Comparison of ENCODE assay signal across 37 cellular contexts in the genomic region with DNA sequence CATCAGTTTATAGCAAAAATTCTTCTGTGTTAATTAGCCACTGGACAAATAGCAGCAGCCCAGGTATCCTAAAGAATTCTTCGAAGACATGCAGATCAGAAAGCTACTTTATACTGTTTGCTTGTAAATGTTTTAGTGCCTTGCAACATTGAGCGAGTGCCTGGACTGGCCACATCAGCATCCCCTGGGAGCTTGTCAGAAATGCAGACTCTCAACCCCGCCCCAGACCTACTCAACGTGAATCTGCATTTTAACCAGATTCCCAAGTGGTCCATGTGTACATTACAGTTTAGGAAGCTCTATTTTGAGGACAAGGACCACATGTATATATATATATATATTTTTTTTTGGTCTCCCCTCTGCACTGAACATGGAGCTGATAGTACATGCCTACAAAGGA. TPM values are rescaled to one million over a fixed set of nuclear protein-coding genes. Genes with fewer than 3 reads are reported as not detected.
"Had no signal": no experiment of that assay in that cellular context is flagged by ENCODE, and none has a peak within 500 bp of the region (broad histone marks: within the 10 kb centered on the region; RNA-seq: fewer than 3 reads in every experiment).

No MANE protein-coding gene starts in this region.

- FAIRE-seq: bronchial epithelial cell, K562, RCC 7860 had no signal

- H2AFZ ChIP-seq: PC-9 had no signal

- H3K4me3 ChIP-seq: K562, PC-9 had no signal

- H3K27ac ChIP-seq: PC-9, RWPE1, VCaP had no signal

- DNase-seq: activated B cell treated with CpG ODN at 0.5 μM for 24 hours; activated CD4-positive, alpha-beta memory T cell treated with anti-CD3 and anti-CD28 coated beads for 36 hours; activated CD4-positive, alpha-beta T cell treated with anti-CD3 and anti-CD28 coated beads for 4 hours; activated CD4-positive, alpha-beta T cell treated with anti-CD3 and anti-CD28 coated beads, Interleukin-2, amount 50 U/mL, for 1 hour; activated CD4-positive, CD25-positive, alpha-beta regulatory T cell treated with anti-CD3 and anti-CD28 coated beads, Interleukin-2, amount 50 U/mL, for 72 hours; activated CD8-positive, alpha-beta memory T cell treated with anti-CD3 and anti-CD28 coated beads, Interleukin-2, amount 50 U/mL, for 4 hours; activated gamma-delta T cell treated with Interleukin-2 at 50 U/mL for 16 hours; activated naive CD4-positive, alpha-beta T cell treated with anti-CD3 and anti-CD28 coated beads, Interleukin-2, amount 10 ng/mL, durations not matched to agents 7 days and 5 days; activated naive CD8-positive, alpha-beta T cell treated with anti-CD3 and anti-CD28 coated beads, Interleukin-2, amount 50 U/mL, for 24 hours; activated T-cell treated with anti-CD3 and anti-CD28 coated beads for 4 hours; activated T-cell treated with anti-CD3 and anti-CD28 coated beads, Interleukin-2, amount 50 U/mL, for 4 hours; anterior cingulate cortex; caudate nucleus; Karpas-422; NCI-H1048; NCI-H1105 treated with DMSO at 0.1 percent for 48 hours; NCI-H1436; NCI-H1694; NCI-H2029 treated with DMSO at 0.1 percent for 48 hours; NCI-H2107; NCI-H2171; NCI-H510A; NCI-H748 treated with DMSO at 0.1 percent for 48 hours; PC-9; SIG-M5; T-cell; T-helper 17 cell had no signal

- H3K4me2 ChIP-seq: PC-9 had no signal

- ATAC-seq: activated naive CD8-positive, alpha-beta T cell treated with anti-CD3 and anti-CD28 coated beads, Interleukin-2, amount 50 U/mL, for 24 hours; activated T-cell treated with anti-CD3 and anti-CD28 coated beads, Interleukin-2, amount 50 U/mL, for 4 hours; K562; Right ventricle myocardium inferior; SK-N-SH treated with all-trans-retinoic acid at 6 μM for 48 hours; T-cell; T-helper 17 cell had no signal

RNA-seq across cellular contexts. Expression of gene PLEKHS1, which starts 18.5 kb away (rescaled TPM):
- total RNA-seq: activated B cell treated with CpG ODN at 0.5 μM for 24 hours; activated CD4-positive, alpha-beta memory T cell treated with anti-CD3 and anti-CD28 coated beads for 36 hours; activated T-cell treated with anti-CD3 and anti-CD28 coated beads, Interleukin-2, amount 50 U/mL, for 4 hours; bronchial epithelial cell; K562; MCF 10A; OCI-LY7; Right ventricle myocardium inferior; SK-MEL-5; T-cell had no signal
- polyA plus RNA-seq: K562 had no signal
